ENCODE assay signal across 25 cellular contexts in genomic region chr2:122000556-122001340, GRCh38.
"Had no signal": no experiment of that assay in that cellular context is flagged by ENCODE, and none has a peak within 500 bp of the region (broad histone marks: within the 10 kb centered on the region; RNA-seq: fewer than 3 reads in every experiment).

No MANE protein-coding gene starts in this region.

- H3K36me3 ChIP-seq: cardiac muscle cell, SJSA1 had no signal

- H3K27ac Mint-ChIP-seq: activated CD8-positive, alpha-beta T cell treated with anti-CD3 and anti-CD28 coated beads, Interleukin-2, amount 10 ng/mL, durations not matched to agents 7 days and 5 days; activated naive CD8-positive, alpha-beta T cell treated with anti-CD3 and anti-CD28 coated beads, Interleukin-2, amount 50 U/mL, for 24 hours; activated T-cell treated with anti-CD3 and anti-CD28 coated beads, Interleukin-2, amount 50 U/mL, for 24 hours; activated T-helper 1 cell treated with anti-CD3 and anti-CD28 coated beads, Interleukin-12 subunit alpha, Interleukin-12 subunit beta, Interleukin-2, Interleukin-4 antibody, amounts not matched to agents 30 ng/mL and 10 ng/mL and 1 ng/mL, durations not matched to agents 14 hours and 24 hours and 36 hours; brain; T-helper 1 cell treated with Interleukin-12 subunit alpha and Interleukin-12 subunit beta and Interleukin-4 antibody, amounts not matched to agents 30 μg/mL and 1 μg/mL, for 36 hours; WTC11 had no signal

- H3K27ac ChIP-seq: cardiac muscle cell, SJSA1 had no signal

- H3K27me3 ChIP-seq: cardiac muscle cell, SJSA1 had no signal

- H3K9me3 ChIP-seq: SJSA1 had no signal

- H3K27me3 Mint-ChIP-seq: activated naive CD8-positive, alpha-beta T cell treated with anti-CD3 and anti-CD28 coated beads, Interleukin-2, amount 50 U/mL, for 24 hours had no signal

- H3K4me1 Mint-ChIP-seq: activated naive CD8-positive, alpha-beta T cell treated with anti-CD3 and anti-CD28 coated beads, Interleukin-2, amount 50 U/mL, for 24 hours; brain had no signal

- H3K4me3 Mint-ChIP-seq: activated CD8-positive, alpha-beta T cell treated with anti-CD3 and anti-CD28 coated beads, Interleukin-2, amount 10 ng/mL, durations not matched to agents 7 days and 5 days; activated naive CD8-positive, alpha-beta T cell treated with anti-CD3 and anti-CD28 coated beads, Interleukin-2, amount 50 U/mL, for 24 hours; activated T-cell treated with anti-CD3 and anti-CD28 coated beads, Interleukin-2, amount 50 U/mL, for 24 hours; activated T-helper 1 cell treated with anti-CD3 and anti-CD28 coated beads, Interleukin-12 subunit alpha, Interleukin-12 subunit beta, Interleukin-2, Interleukin-4 antibody, amounts not matched to agents 30 ng/mL and 10 ng/mL and 1 ng/mL, durations not matched to agents 14 hours and 24 hours and 36 hours; brain; T-helper 1 cell treated with Interleukin-12 subunit alpha and Interleukin-12 subunit beta and Interleukin-4 antibody, amounts not matched to agents 30 μg/mL and 1 μg/mL, for 36 hours; WTC11 had no signal

- DNase-seq: activated CD4-positive, alpha-beta T cell treated with anti-CD3 and anti-CD28 coated beads for 48 hours; activated CD4-positive, alpha-beta T cell treated with anti-CD3 and anti-CD28 coated beads, Interleukin-2, amount 50 U/mL, for 4 hours; activated CD4-positive, CD25-positive, alpha-beta regulatory T cell treated with anti-CD3 and anti-CD28 coated beads, Interleukin-2, amount 50 U/mL, for 72 hours; activated CD8-positive, alpha-beta T cell treated with anti-CD3 and anti-CD28 coated beads, Interleukin-2, amount 10 ng/mL, durations not matched to agents 7 days and 5 days; activated effector memory CD4-positive, alpha-beta T cell treated with Interleukin-2 at 50 U/mL for 16 hours; activated naive CD4-positive, alpha-beta T cell; activated naive CD8-positive, alpha-beta T cell treated with anti-CD3 and anti-CD28 coated beads, Interleukin-2, amount 50 U/mL, for 24 hours; activated T-cell treated with anti-CD3 and anti-CD28 coated beads, Interleukin-2, amount 50 U/mL, for 24 hours; amniotic stem cell; MV-4-11; NCI-H1092 treated with DMSO at 0.1 percent for 48 hours; NCI-H1417 treated with DMSO at 0.1 percent for 48 hours; NCI-H1694; NCI-H2029 treated with DMSO at 0.1 percent for 48 hours; NCI-H510A treated with DMSO at 0.1 percent for 48 hours; NCI-H69; NK-92 treated with Interleukin-12 subunit alpha and Interleukin-12 subunit beta, amount 100 ng/mL, for 24 hours; SHP77 had no signal

- ATAC-seq: activated CD8-positive, alpha-beta T cell treated with anti-CD3 and anti-CD28 coated beads, Interleukin-2, amount 10 ng/mL, durations not matched to agents 7 days and 5 days; activated naive CD4-positive, alpha-beta T cell treated with anti-CD3 and anti-CD28 coated beads, Interleukin-2, amount 50 U/mL, for 72 hours; activated naive CD8-positive, alpha-beta T cell treated with anti-CD3 and anti-CD28 coated beads, Interleukin-2, amount 50 U/mL, for 24 hours; WTC11 had no signal

- H3K9me3 Mint-ChIP-seq: activated naive CD4-positive, alpha-beta T cell treated with anti-CD3 and anti-CD28 coated beads, Interleukin-2, amount 50 U/mL, for 72 hours; activated naive CD8-positive, alpha-beta T cell treated with anti-CD3 and anti-CD28 coated beads, Interleukin-2, amount 50 U/mL, for 24 hours; activated T-cell treated with anti-CD3 and anti-CD28 coated beads, Interleukin-2, amount 50 U/mL, for 24 hours; activated T-helper 1 cell treated with anti-CD3 and anti-CD28 coated beads, Interleukin-12 subunit alpha, Interleukin-12 subunit beta, Interleukin-2, Interleukin-4 antibody, amounts not matched to agents 30 ng/mL and 10 ng/mL and 1 ng/mL, durations not matched to agents 14 hours and 24 hours and 36 hours; T-helper 1 cell treated with Interleukin-12 subunit alpha and Interleukin-12 subunit beta and Interleukin-4 antibody, amounts not matched to agents 30 μg/mL and 1 μg/mL, for 36 hours had no signal

- H3K4me3 ChIP-seq: cardiac muscle cell, SJSA1 had no signal

- H3K36me3 Mint-ChIP-seq: activated naive CD4-positive, alpha-beta T cell treated with anti-CD3 and anti-CD28 coated beads, Interleukin-2, amount 50 U/mL, for 72 hours; brain; WTC11 had no signal

- H3K4me1 ChIP-seq: SJSA1 had no signal
